Comparison of ENCODE assay signal across 17 cellular contexts in genomic region chr10:121617176-121617575, GRCh38. TPM values are rescaled to one million over a fixed set of nuclear protein-coding genes. Genes with fewer than 3 reads are reported as not detected.
DNase-seq lines count a peak whose midpoint lies in the region; ATAC-seq and TF ChIP-seq lines count a peak whose summit lies in the region.
"Had no signal": no experiment of that assay in that cellular context is flagged by ENCODE, and none has a peak within 500 bp of the region (broad histone marks: within the 10 kb centered on the region; RNA-seq: fewer than 3 reads in every experiment).

No MANE protein-coding gene starts in this region.

- no peaks in the 10 kb centered on the region for H3K27me3 ChIP-seq in upper lobe of right lung

- peak in 38 of 58 donors; percentile 17 to 90 (median 60) for DNase-seq in anterior cingulate cortex (lab: John Stamatoyannopoulos, UW)
- DNase-seq in hypothalamus (lab: John Stamatoyannopoulos, UW) = peak in 33 of 51 donors; percentile 24 to 85 (median 67)
- DNase-seq in nucleus accumbens (lab: John Stamatoyannopoulos, UW) = peak in 41 of 56 donors; percentile 7 to 88 (median 59)
- peak; percentile 28 for DNase-seq in upper lobe of right lung
- no peak for DNase-seq in NCI-H446 (lab: John Stamatoyannopoulos, UW)
- no peak for DNase-seq in activated T-cell treated with anti-CD3 and anti-CD28 coated beads, Interleukin-2, amount 50 U/mL, for 72 hours
- no peak for DNase-seq in NCI-H1436 treated with DMSO at 0.1 percent for 48 hours (lab: John Stamatoyannopoulos, UW)
- DNase-seq: ACHN; AML-193; CD4-positive, alpha-beta memory T cell; DMS79; GOT3; KBM-7; MV-4-11; NCI-H1436; NCI-H2081; NCI-H524 had no signal

- intact Hi-C loops in upper lobe of right lung (cut with DNase I) = no loop called here

- no peak overlapping the region for H3K4me3 Mint-ChIP-seq in activated T-cell treated with anti-CD3 and anti-CD28 coated beads, Interleukin-2, amount 50 U/mL, for 72 hours
- H3K4me3 Mint-ChIP-seq: CD4-positive, alpha-beta memory T cell had no signal

- no peaks in the 10 kb centered on the region for H3K4me1 Mint-ChIP-seq in activated T-cell treated with anti-CD3 and anti-CD28 coated beads, Interleukin-2, amount 50 U/mL, for 72 hours (ENCODE audit: low read depth)
- H3K4me1 Mint-ChIP-seq: CD4-positive, alpha-beta memory T cell had no signal

- no peaks in the 10 kb centered on the region for H3K9me3 ChIP-seq in upper lobe of right lung

- no peak overlapping the region for H3K27ac Mint-ChIP-seq in activated T-cell treated with anti-CD3 and anti-CD28 coated beads, Interleukin-2, amount 50 U/mL, for 72 hours
- H3K27ac Mint-ChIP-seq: CD4-positive, alpha-beta memory T cell had no signal

- H3K9me3 Mint-ChIP-seq in activated T-cell treated with anti-CD3 and anti-CD28 coated beads, Interleukin-2, amount 50 U/mL, for 72 hours = peaks cover 1 to 3% of the 10 kb centered on the region in 2 donors

- H3K4me3 ChIP-seq in upper lobe of right lung = no peak overlapping the region

- no peaks in the 10 kb centered on the region for H3K4me1 ChIP-seq in upper lobe of right lung

- no peaks in the 10 kb centered on the region for H3K36me3 Mint-ChIP-seq in activated T-cell treated with anti-CD3 and anti-CD28 coated beads, Interleukin-2, amount 50 U/mL, for 72 hours (ENCODE audit: insufficient read depth in 2 of 2)
- H3K36me3 Mint-ChIP-seq: CD4-positive, alpha-beta memory T cell had no signal

- H3K27me3 Mint-ChIP-seq in activated T-cell treated with anti-CD3 and anti-CD28 coated beads, Interleukin-2, amount 50 U/mL, for 72 hours (ENCODE audit: low read depth) = no peaks in the 10 kb centered on the region

- H3K27ac ChIP-seq in upper lobe of right lung = no peak overlapping the region

- no peak for TF ChIP-seq CTCF in upper lobe of right lung (IDR thresholded peaks at IDR 0.05)

- no peaks in the 10 kb centered on the region for H3K36me3 ChIP-seq in upper lobe of right lung

- ATAC-seq in upper lobe of right lung = no peak
- no peak for ATAC-seq in activated T-cell treated with anti-CD3 and anti-CD28 coated beads, Interleukin-2, amount 50 U/mL, for 72 hours (replicated peaks in 1 of 2)

RNA-seq across cellular contexts. Expression of gene FGFR2, which starts 18.9 kb away (rescaled TPM):
- total RNA-seq in upper lobe of right lung = 58.7 TPM
- not detected for total RNA-seq in activated T-cell treated with anti-CD3 and anti-CD28 coated beads, Interleukin-2, amount 50 U/mL, for 72 hours

Comparison
In these comparisons a context has a peak if more than half of its experiments do, and no peak if none do; other contexts are left out.
1. DNase-seq: peak in anterior cingulate cortex (38 of 58), hypothalamus (33 of 51), nucleus accumbens (41 of 56) and upper lobe of right lung (single experiment); none in NCI-H446 (0 of 2), activated T-cell treated with anti-CD3 and anti-CD28 coated beads, Interleukin-2, amount 50 U/mL, for 72 hours (0 of 2) and NCI-H1436 treated with DMSO at 0.1 percent for 48 hours (single experiment).
2. RNA of gene FGFR2, which starts 18.9 kb away (total RNA-seq): 58.7 TPM in upper lobe of right lung (single experiment); not detected in activated T-cell treated with anti-CD3 and anti-CD28 coated beads, Interleukin-2, amount 50 U/mL, for 72 hours; every median in the first group is over 10 times any median in the second.